9 cellular contexts compared by ENCODE assay signal in genomic region chr10:11018830-11019692, GRCh38. TPM values are rescaled to one million over a fixed set of nuclear protein-coding genes. Genes with fewer than 3 reads are reported as not detected.
DNase-seq lines count a peak whose midpoint lies in the region; FAIRE-seq and TF ChIP-seq lines count a peak whose summit lies in the region.
"Had no signal": no experiment of that assay in that cellular context is flagged by ENCODE, and none has a peak within 500 bp of the region (broad histone marks: within the 10 kb centered on the region; RNA-seq: fewer than 3 reads in every experiment).

No MANE protein-coding gene starts in this region.

- H3K9me3 Mint-ChIP-seq in nephron progenitor cell = no peaks in the 10 kb centered on the region

- no peaks in the 10 kb centered on the region for H3K9me3 ChIP-seq in BLaER1
- no peaks in the 10 kb centered on the region for H3K9me3 ChIP-seq in endothelial cell of umbilical vein (replicated peaks; ENCODE audit: control insufficient read depth, insufficient read depth, low read length)

- POLR2A ChIA-PET in endothelial cell of umbilical vein (lab: Charles Lee) = interaction anchor here (0.8 to 1.9 kb wide), 3 partner anchors 147 to 226 kb away, joined by 3 to 5 read pairs (median 3); no protein-coding TSS in a partner anchor

- CTCF ChIA-PET in endothelial cell of umbilical vein (lab: Charles Lee) = interaction anchor here (0.9 to 4.2 kb wide), 6 partner anchors 13 to 1676 kb away, joined by 3 to 36 read pairs (median 5); no protein-coding TSS in a partner anchor

- peak overlapping the region; percentile 20 for H2AFZ ChIP-seq in endothelial cell of umbilical vein (ENCODE audit: low read depth, low read length)

- H3K36me3 Mint-ChIP-seq in nephron progenitor cell (ENCODE audit: low read depth) = no peaks in the 10 kb centered on the region

- H3K27ac ChIP-seq in BLaER1 (no peak overlapping the region), endothelial cell of umbilical vein (ENCODE audit: insufficient read depth, low read depth, low read length) (peak overlapping the region; percentile 12)

- H3K27me3 ChIP-seq in BLaER1 (peaks cover 44% of the 10 kb centered on the region), endothelial cell of umbilical vein (ENCODE audit: control insufficient read depth in 2 of 2, insufficient read depth in 2 of 2, low read length in 2 of 2) (no peaks in the 10 kb centered on the region)

- H3K4me3 Mint-ChIP-seq in nephron progenitor cell = peak overlapping the region; percentile 78

- TF ChIP-seq CTCF in endothelial cell of umbilical vein (IDR thresholded peaks at IDR 0.05; ENCODE audit: extremely low read depth in 1 of 2, insufficient read depth in 1 of 2, low read depth in 1 of 2, low read length in 2 of 2) (no peak), nephron progenitor cell (IDR thresholded peaks at IDR 0.05) (no peak)

- DNase-seq in NCI-H526 (lab: John Stamatoyannopoulos, UW) (peak; percentile 68 to 79), endothelial cell of umbilical vein (ENCODE audit: low read depth, low spot score) (peak; percentile 49), nephron progenitor cell (no peak), posterior cingulate gyrus (no peak), NCI-H226 (no peak), NCI-H2196 treated with DMSO at 0.1 percent for 48 hours (lab: John Stamatoyannopoulos, UW; ENCODE audit: unreplicated experiment) (no peak), NCI-H1694 (lab: John Stamatoyannopoulos, UW) (no peak)
- DNase-seq: GF-D8 had no signal

- H3K9ac ChIP-seq in BLaER1 (no peak overlapping the region), endothelial cell of umbilical vein (replicated peaks; ENCODE audit: extremely low read depth, insufficient read depth, low read length) (peak overlapping the region; percentile 89)

- H3K79me2 ChIP-seq in endothelial cell of umbilical vein (ENCODE audit: control insufficient read depth, insufficient read depth, low read length) = peaks cover 2% of the 10 kb centered on the region

- no peaks in the 10 kb centered on the region for H3K9me1 ChIP-seq in endothelial cell of umbilical vein (replicated peaks; ENCODE audit: control insufficient read depth, extremely low read depth, insufficient read depth, low read length)

- intact Hi-C loops in endothelial cell of umbilical vein (cut with micrococcal nuclease) = loop anchor here (1.0 to 5.0 kb wide), 3 partner anchors 16 to 407 kb away; no protein-coding TSS in a partner anchor
- intact Hi-C loops in posterior cingulate gyrus (cut with DNase I) = no loop called here

- H3K4me2 ChIP-seq in BLaER1 = peak overlapping the region; percentile 83
- peak overlapping the region; percentile 93 for H3K4me2 ChIP-seq in endothelial cell of umbilical vein (ENCODE audit: insufficient read depth, low read length)

- BruUV-seq in endothelial cell of umbilical vein (replicated peaks; lab: Mats Ljungman, UMichigan) = TSS peak; percentile 35

- H3K27me3 Mint-ChIP-seq in nephron progenitor cell (ENCODE audit: low read depth, poor library complexity) = peaks cover 71% of the 10 kb centered on the region

- H3K4me1 ChIP-seq in BLaER1 (peaks cover 23% of the 10 kb centered on the region), endothelial cell of umbilical vein (ENCODE audit: control insufficient read depth, extremely low read depth, insufficient read depth, low read length) (peaks cover 9% of the 10 kb centered on the region)

- H3K4me3 ChIP-seq in BLaER1 (peak overlapping the region; percentile 75), endothelial cell of umbilical vein (replicated peaks in 1 of 3; ENCODE audit: insufficient read depth in 1 of 3, low read depth in 1 of 3, low read length in 3 of 3) (peak overlapping the region; percentile 77 to 91 (median 88))

- dilution Hi-C loops in endothelial cell of umbilical vein (cut with MboI; ENCODE audit: extremely low pct_ligation_motif_present, low sequenced_read_pairs) = no loop called here

- H4K20me1 ChIP-seq in BLaER1 (0 out of 2 replicates have a peak, but pooled peaks cover 14% of the 10 kb centered on the region), endothelial cell of umbilical vein (replicated peaks; ENCODE audit: control insufficient read depth, extremely low read depth, insufficient read depth, low read length) (no peaks in the 10 kb centered on the region)

- no peaks in the 10 kb centered on the region for H3K36me3 ChIP-seq in BLaER1
- no peaks in the 10 kb centered on the region for H3K36me3 ChIP-seq in endothelial cell of umbilical vein (ENCODE audit: control insufficient read depth in 2 of 2, extremely low read depth in 1 of 2, insufficient read depth in 2 of 2, low read length in 2 of 2)

- TF ChIP-seq POLR2A in endothelial cell of umbilical vein (IDR thresholded peaks at IDR 0.05; ENCODE audit: low read depth, low read length) = no peak

- H3K27ac Mint-ChIP-seq in nephron progenitor cell = no peak overlapping the region

- FAIRE-seq in endothelial cell of umbilical vein (lab: Jason Lieb, UNC) = no peak

- H3K4me1 Mint-ChIP-seq in nephron progenitor cell = peaks cover 54% of the 10 kb centered on the region

TF ChIP-seq in endothelial cell of umbilical vein, 7 proteins besides CTCF, POLR2A, EP300 and RAD21:
- no peak for TF ChIP-seq MYC (IDR thresholded peaks at IDR 0.05; ENCODE audit: low read depth, low read length)
- no peak for TF ChIP-seq JUN (IDR thresholded peaks at IDR 0.05; ENCODE audit: borderline replicate concordance, insufficient read depth, insufficient read length, low read depth)
- TF ChIP-seq POLR2AphosphoS5 (IDR thresholded peaks at IDR 0.05; ENCODE audit: insufficient read depth, low read depth, low read length) = no peak
- no peak for TF ChIP-seq FOS (IDR thresholded peaks at IDR 0.05; ENCODE audit: borderline replicate concordance, insufficient read depth, low read length)
- no peak for TF ChIP-seq EZH2 (IDR thresholded peaks at IDR 0.05; ENCODE audit: borderline replicate concordance, low read depth, low read length, severe bottlenecking)
- no peak for TF ChIP-seq MAX (IDR thresholded peaks at IDR 0.05; ENCODE audit: insufficient read depth, insufficient read length)
- no peak for TF ChIP-seq GATA2 (IDR thresholded peaks at IDR 0.05; ENCODE audit: insufficient read depth, insufficient read length, low read depth, low read length)

RNA-seq across cellular contexts. Expression of gene CELF2, which starts 1.4 kb away (rescaled TPM):
- total RNA-seq in endothelial cell of umbilical vein = 35.5 and 42.6 TPM in 2 replicates
- polyA plus RNA-seq in endothelial cell of umbilical vein = 21.6 and 23.4 TPM in 2 replicates
- polyA plus RNA-seq in endothelial cell of umbilical vein (2011; cell fraction: cytosol; rRNA removed) = 17.9 and 19.7 TPM in 2 replicates
- polyA plus RNA-seq in endothelial cell of umbilical vein (2011; cell fraction: nucleus; rRNA removed) = 25.6 and 28.0 TPM in 2 replicates
- 10.8 and 11.9 TPM in 2 replicates for polyA plus RNA-seq in endothelial cell of umbilical vein (2012)
- polyA minus RNA-seq in endothelial cell of umbilical vein = 56.1 and 61.4 TPM in 2 replicates
- polyA minus RNA-seq in endothelial cell of umbilical vein (2011; cell fraction: cytosol; rRNA and poly(A)+ RNA removed) = not detected
- polyA minus RNA-seq in endothelial cell of umbilical vein (2011; cell fraction: nucleus; rRNA and poly(A)+ RNA removed) = 44.4 and 45.7 TPM in 2 replicates

Comparison
In these comparisons a context has a peak if more than half of its experiments do, and no peak if none do; other contexts are left out.
1. DNase-seq: peak in NCI-H526 (2 of 2) and endothelial cell of umbilical vein (single experiment); none in nephron progenitor cell (single experiment), posterior cingulate gyrus (0 of 10), NCI-H226 (single experiment), NCI-H2196 treated with DMSO at 0.1 percent for 48 hours (single experiment) and NCI-H1694 (single experiment).